18 cellular contexts compared by ENCODE assay signal in genomic region chr10:31596765-31597164, GRCh38.
"Had no signal": no experiment of that assay in that cellular context is flagged by ENCODE, and none has a peak within 500 bp of the region (broad histone marks: within the 10 kb centered on the region; RNA-seq: fewer than 3 reads in every experiment).

No MANE protein-coding gene starts in this region.

- H3K4me3 ChIP-seq: dorsolateral prefrontal cortex, heart left ventricle, lung, ovary had no signal

- H3K36me3 ChIP-seq: heart left ventricle, ovary had no signal

- H3K27me3 ChIP-seq: dorsolateral prefrontal cortex, heart left ventricle, ovary had no signal

- H3K9me3 ChIP-seq: ovary had no signal

- H3K27ac Mint-ChIP-seq: naive thymus-derived CD4-positive, alpha-beta T cell; nephron progenitor cell had no signal

- H3K27ac ChIP-seq: dorsolateral prefrontal cortex, heart left ventricle, ovary had no signal

- ATAC-seq: esophagus mucosa; heart left ventricle; left colon; left ventricle myocardium superior; naive thymus-derived CD4-positive, alpha-beta T cell; right cardiac atrium had no signal

- DNase-seq: cortex of kidney; dorsolateral prefrontal cortex; effector CD8-positive, alpha-beta T cell; heart left ventricle; hippocampal formation; left colon; left ventricle myocardium superior; mesenchymal stem cell; naive thymus-derived CD4-positive, alpha-beta T cell; nephron progenitor cell; ovary; right cardiac atrium; small intestine; stimulated activated CD4-positive, alpha-beta T cell treated with anti-CD3 and anti-CD28 coated beads, Interleukin-12 subunit alpha, Interleukin-12 subunit beta, amount 100 ng/mL, for 4 hours; stimulated activated naive CD4-positive, alpha-beta T cell; trophoblast cell had no signal

- H3K4me1 ChIP-seq: heart left ventricle had no signal

- H3K4me3 Mint-ChIP-seq: naive thymus-derived CD4-positive, alpha-beta T cell; nephron progenitor cell had no signal
